Comparison of ENCODE assay signal across 9 cellular contexts in the genomic region with DNA sequence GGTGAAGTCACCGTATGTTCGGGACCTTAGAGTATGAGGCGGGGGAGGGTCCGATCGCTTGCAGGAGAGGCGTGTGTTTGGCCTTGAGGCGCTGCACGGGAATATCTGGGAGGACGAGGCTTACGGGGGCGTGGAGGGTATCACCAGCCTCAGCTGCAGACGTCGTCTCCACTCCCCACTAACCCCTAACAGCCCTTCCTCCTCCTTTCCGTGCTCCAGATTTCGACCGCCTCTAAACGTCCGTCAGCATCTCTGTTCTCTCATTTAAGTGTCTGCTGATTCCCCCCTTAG. TPM values are rescaled to one million over a fixed set of nuclear protein-coding genes. Genes with fewer than 3 reads are reported as not detected.
A peak's percentile ranks its signal among the peaks of the same experiment; 100 is the strongest.
DNase-seq lines count a peak whose midpoint lies in the region; ATAC-seq, FAIRE-seq and TF ChIP-seq lines count a peak whose summit lies in the region.
"Had no signal": no experiment of that assay in that cellular context is flagged by ENCODE, and none has a peak within 500 bp of the region (broad histone marks: within the 10 kb centered on the region; RNA-seq: fewer than 3 reads in every experiment).

No MANE protein-coding gene starts in this region.

- H3K27ac Mint-ChIP-seq in HFFc6 (peak overlapping the region; percentile 95), astrocyte (ENCODE audit: unreplicated experiment) (peak overlapping the region; percentile 88)

- H3K36me3 ChIP-seq in astrocyte (ENCODE audit: insufficient read depth, low read length), result peaks cover 5% of the 10 kb centered on the region
- H3K36me3 ChIP-seq in thyroid gland, result peaks cover 5 to 7% of the 10 kb centered on the region in 2 donors

- TF ChIP-seq POLR2A in thyroid gland (IDR thresholded peaks at IDR 0.05), result no peak

- no peak for FAIRE-seq in astrocyte (lab: Jason Lieb, UNC)
- FAIRE-seq: islet of Langerhans had no signal

- peak; percentile 31 for DNase-seq in AG08395 (ENCODE audit: low spot score)
- no peak for DNase-seq in HFFc6
- DNase-seq in astrocyte (ENCODE audit: low read depth), result peak; percentile 29
- DNase-seq in kidney tubule cell (ENCODE audit: low spot score), result peak; percentile 25
- DNase-seq in thyroid gland, result no peak
- DNase-seq in DMS153 treated with DMSO at 0.1 percent for 48 hours (lab: John Stamatoyannopoulos, UW; ENCODE audit: unreplicated experiment), result no peak
- DNase-seq in activated CD8-positive, alpha-beta memory T cell treated with anti-CD3 and anti-CD28 coated beads, Interleukin-2, amount 50 U/mL, for 48 hours, result no peak

- H3K36me3 Mint-ChIP-seq in HFFc6 (ENCODE audit: low read depth), result peaks cover 27% of the 10 kb centered on the region
- peaks cover 20% of the 10 kb centered on the region for H3K36me3 Mint-ChIP-seq in astrocyte (ENCODE audit: low read depth, unreplicated experiment)

- H4K20me1 ChIP-seq in astrocyte (ENCODE audit: insufficient read depth, low read length), result peaks cover 7% of the 10 kb centered on the region

- H3K4me3 Mint-ChIP-seq in HFFc6 (peak overlapping the region; percentile 97), astrocyte (ENCODE audit: unreplicated experiment) (peak overlapping the region; percentile 96)

- H3K4me3 ChIP-seq in astrocyte (ENCODE audit: insufficient read depth, low read depth, low read length) (peak overlapping the region; percentile 76), thyroid gland (replicated peaks in 1 of 3) (peak overlapping the region; percentile 35 to 95 (median 81))

- H3K27me3 ChIP-seq in astrocyte (ENCODE audit: insufficient read depth, low read length) (no peaks in the 10 kb centered on the region), thyroid gland (no peaks in the 10 kb centered on the region)

- H3K9me3 Mint-ChIP-seq in HFFc6, result no peaks in the 10 kb centered on the region; the same call in 1 of the 2 replicates
- peaks cover 3% of the 10 kb centered on the region for H3K9me3 Mint-ChIP-seq in astrocyte (ENCODE audit: unreplicated experiment)

- TF ChIP-seq CTCF in HFFc6 (IDR thresholded peaks at IDR 0.05), result no peak
- TF ChIP-seq CTCF in astrocyte (IDR thresholded peaks at IDR 0.05; ENCODE audit: insufficient read depth, low read depth, low read length), result no peak
- TF ChIP-seq CTCF in thyroid gland (IDR thresholded peaks at IDR 0.05), result no peak

- peak overlapping the region; percentile 97 for H3K4me2 ChIP-seq in astrocyte (ENCODE audit: low read length)

- H3K4me1 Mint-ChIP-seq in HFFc6 (ENCODE audit: low read depth), result peaks cover 17% of the 10 kb centered on the region
- H3K4me1 Mint-ChIP-seq in astrocyte (ENCODE audit: low read depth, unreplicated experiment), result peaks cover 12% of the 10 kb centered on the region

- 2% methylated on average over 16 to 18 of the region's 18 CpGs for WGBS in thyroid gland, 2 donors

- peaks cover 29% of the 10 kb centered on the region for H3K79me2 ChIP-seq in astrocyte (ENCODE audit: insufficient read depth, low read length)

- no peaks in the 10 kb centered on the region for H3K27me3 Mint-ChIP-seq in HFFc6 (ENCODE audit: insufficient read depth)
- no peaks in the 10 kb centered on the region for H3K27me3 Mint-ChIP-seq in astrocyte (ENCODE audit: low read depth, unreplicated experiment)

- intact Hi-C loops in thyroid gland (cut with DNase I), result no loop called here

- H2AFZ ChIP-seq in astrocyte (ENCODE audit: low read depth, low read length), result peak overlapping the region; percentile 90

- peaks cover 5% of the 10 kb centered on the region for H3K4me1 ChIP-seq in astrocyte (ENCODE audit: insufficient read depth, low read length)
- peaks cover 5 to 10% of the 10 kb centered on the region in 2 donors for H3K4me1 ChIP-seq in thyroid gland

- H3K27ac ChIP-seq in astrocyte (ENCODE audit: low read depth, low read length), result peak overlapping the region; percentile 89
- H3K27ac ChIP-seq in thyroid gland, result peak overlapping the region in 2 of 3 donors; percentile 66 to 75

- ATAC-seq in HG02610 (IDR thresholded peaks at IDR 0.05; ENCODE audit: unreplicated experiment), result no peak

- H3K9me3 ChIP-seq in astrocyte (ENCODE audit: insufficient read depth, low read depth, low read length), result no peaks in the 10 kb centered on the region
- no peaks in the 10 kb centered on the region for H3K9me3 ChIP-seq in thyroid gland

- peak overlapping the region; percentile 93 for H3K9ac ChIP-seq in astrocyte (ENCODE audit: low read length)

RNA-seq across cellular contexts. Expression of a gene that starts 23.5 kb away (rescaled TPM):
- 10 to 100 TPM; 12.7 to 15.1 (median 13.9) TPM for total RNA-seq in HFFc6 (2021; fragmentation: NEBNext Ultra II Directional; extraction: Animal tissue kit (Norgen Biotek cat#: 25700))
- total RNA-seq in astrocyte (19.0 and 21.1 TPM in 2 replicates), thyroid gland (10 to 100 TPM; 29.2 to 43.9 (median 31.4) TPM)

RNA-seq across cellular contexts. Expression of a gene that starts 23.6 kb away (rescaled TPM):
- not detected for total RNA-seq in HFFc6 (2021; fragmentation: NEBNext Ultra II Directional; extraction: Animal tissue kit (Norgen Biotek cat#: 25700))
- total RNA-seq in astrocyte, result 0.29 and 0.59 TPM in 2 replicates
- total RNA-seq in thyroid gland, result 1 to 10 TPM in 1 of 4 donors, under 1 TPM in 2, not detected in 1; 0.21 to 2.6 (median 0.27) TPM

Comparison
In these comparisons a context has a peak if more than half of its experiments do, and no peak if none do; other contexts are left out.
1. DNase-seq: peak in AG08395 (single experiment), astrocyte (single experiment) and kidney tubule cell (single experiment); none in HFFc6 (single experiment), thyroid gland (0 of 2), DMS153 treated with DMSO at 0.1 percent for 48 hours (single experiment) and activated CD8-positive, alpha-beta memory T cell treated with anti-CD3 and anti-CD28 coated beads, Interleukin-2, amount 50 U/mL, for 48 hours (single experiment).